Comparison of ENCODE assay signal across 8 cellular contexts in genomic region chr2:65056215-65056989, GRCh38.
DNase-seq lines count a peak whose midpoint lies in the region; ATAC-seq and TF ChIP-seq lines count a peak whose summit lies in the region.

Gene CEP68 (plus strand): TSS chr2:65056416. CDS start chr2:65069445, 13,029 bp downstream.

- TF ChIP-seq CTCF in C4-2B (conservative IDR thresholded peaks at IDR 0.05), result no peak

- peak within 1 kb of the TSS; percentile 71 for H3K27ac ChIP-seq in C4-2B

- ATAC-seq in GM19372 (IDR thresholded peaks at IDR 0.05; ENCODE audit: low read depth, unreplicated experiment), result peak; percentile 86
- ATAC-seq in HG03521 (IDR thresholded peaks at IDR 0.05; ENCODE audit: unreplicated experiment), result peak; percentile 85

- DNase-seq in NCI-H69 (lab: John Stamatoyannopoulos, UW) (peak; percentile 96), dedifferentiated amniotic fluid mesenchymal stem cell (ENCODE audit: extremely low spot score) (peak; percentile 97), left kidney (ENCODE audit: low read depth, low spot score) (peak; percentile 99)
- peak; percentile 94 for DNase-seq in activated CD4-positive, alpha-beta T cell treated with anti-CD3 and anti-CD28 coated beads, Interleukin-2, amount 50 U/mL, for 1 hour
- DNase-seq in stimulated activated CD4-positive, alpha-beta T cell treated with anti-CD3 and anti-CD28 coated beads, Interleukin-1b, Interleukin-23, amount 100 ng/mL, for 48 hours, result peak; percentile 96

Comparison
In these comparisons a context has a peak if more than half of its experiments do, and no peak if none do; other contexts are left out.
1. Peak in every context shown above with its lines: DNase-seq, ATAC-seq and H3K27ac ChIP-seq.